23 cellular contexts compared by ENCODE assay signal in the genomic region with DNA sequence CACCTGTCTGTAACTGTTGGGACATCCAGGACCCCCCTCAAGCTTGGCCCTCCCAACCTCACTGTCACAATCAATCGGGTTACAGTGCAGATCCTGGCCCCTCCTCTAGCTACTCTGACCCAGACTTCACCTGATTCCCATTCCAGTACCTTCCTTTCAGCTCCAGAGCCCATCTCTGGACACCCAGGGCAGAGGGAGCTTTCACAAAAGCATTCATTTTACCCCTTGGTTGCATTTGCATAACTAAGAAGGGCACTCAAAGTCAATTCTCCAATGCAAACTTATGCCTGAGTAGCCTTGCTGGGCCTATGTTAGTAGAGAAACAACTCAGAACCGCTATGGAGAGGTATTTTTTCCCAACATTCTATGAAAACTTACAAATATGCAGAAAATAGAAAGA. TPM values are rescaled to one million over a fixed set of nuclear protein-coding genes. Genes with fewer than 3 reads are reported as not detected.
DNase-seq lines count a peak whose midpoint lies in the region; ATAC-seq, FAIRE-seq and TF ChIP-seq lines count a peak whose summit lies in the region.
"Had no signal": no experiment of that assay in that cellular context is flagged by ENCODE, and none has a peak within 500 bp of the region (broad histone marks: within the 10 kb centered on the region; RNA-seq: fewer than 3 reads in every experiment).

No MANE protein-coding gene starts in this region.

- no peak overlapping the region; the same call in 1 of the 2 replicates for H2BK5ac ChIP-seq in H1 (ENCODE audit: low read depth, low read length)

- POLR2A ChIA-PET in H1 (lab: Charles Lee; ENCODE audit: partially characterized antibody): no interaction called here

- no peak overlapping the region for H4K8ac ChIP-seq in H1 (ENCODE audit: extremely low read depth, insufficient read depth, low read length)

- no peak overlapping the region for H3K23ac ChIP-seq in H1 (ENCODE audit: insufficient read length)

- peaks cover 2 to 13% (median 3%) of the 10 kb centered on the region in 4 experiments; a peak in 5 of 7 replicates for H3K4me1 ChIP-seq in H1 (replicated peaks in 1 of 4; ENCODE audit: control insufficient read depth in 3 of 4, insufficient read depth in 4 of 4, low read length in 3 of 4)
- no peaks in the 10 kb centered on the region for H3K4me1 ChIP-seq in psoas muscle
- H3K4me1 ChIP-seq: sigmoid colon, upper lobe of left lung had no signal

- CTCF ChIA-PET in H1 (lab: Charles Lee; ENCODE audit: partially characterized antibody): interaction anchor here (0.8 to 1.3 kb wide), 5 partner anchors 11 to 30 kb away, joined by 3 to 7 read pairs (median 3); no protein-coding TSS in a partner anchor

- H3K9me3 ChIP-seq in T-helper 17 cell (ENCODE audit: control insufficient read depth, low read length, poor library complexity, severe bottlenecking): no peaks in the 10 kb centered on the region
- no peaks in the 10 kb centered on the region for H3K9me3 ChIP-seq in H1 (ENCODE audit: insufficient read depth in 2 of 2, low read depth in 1 of 2, low read length in 1 of 2)
- H3K9me3 ChIP-seq in psoas muscle: no peaks in the 10 kb centered on the region
- H3K9me3 ChIP-seq: Caco-2, sigmoid colon, SJCRH30, upper lobe of left lung had no signal

- in situ Hi-C loops in GM13977 (cut with MboI; ENCODE audit: low pct_unique_long_range_greater_than_20kb, low sequenced_read_pairs, unreplicated experiment): no loop called here

- H3K18ac ChIP-seq in H1 (ENCODE audit: extremely low read depth, low read length): peak overlapping the region; percentile 78

- H2BK15ac ChIP-seq in H1 (ENCODE audit: low read length): 0 out of 2 replicates have a peak overlapping the region, but pooled peaks have one; percentile 16

- no peak overlapping the region for H2AFZ ChIP-seq in H1 (ENCODE audit: low read length)
- H2AFZ ChIP-seq: PC-9 had no signal

- peak overlapping the region; percentile 68 for H3K4me3 Mint-ChIP-seq in activated naive CD4-positive, alpha-beta T cell treated with anti-CD3 and anti-CD28 coated beads, Interleukin-2, amount 50 U/mL, for 24 hours
- peak overlapping the region; percentile 80 for H3K4me3 Mint-ChIP-seq in T-helper 17 cell

- H3K27me3 ChIP-seq in H1 (replicated peaks in 1 of 4; ENCODE audit: control insufficient read depth in 3 of 4, extremely low read depth in 1 of 4, insufficient read depth in 3 of 4, low read length in 3 of 4) (no peaks in the 10 kb centered on the region), psoas muscle (ENCODE audit: insufficient read depth in 3 of 3, low read length in 2 of 3) (no peaks in the 10 kb centered on the region)
- H3K27me3 ChIP-seq: SJCRH30, upper lobe of left lung had no signal

- no peak overlapping the region for H3K56ac ChIP-seq in H1 (replicated peaks; ENCODE audit: insufficient read length, low read depth, low read length)

- peak overlapping the region in 2 of 4 experiments; percentile 0 to 3; a peak in 1 of 8 replicates for H3K4me3 ChIP-seq in H1 (ENCODE audit: extremely low read depth in 1 of 4, insufficient read depth in 2 of 4, low read depth in 3 of 4, low read length in 4 of 4)
- no peak overlapping the region for H3K4me3 ChIP-seq in psoas muscle
- H3K4me3 ChIP-seq: lung, PC-9, sigmoid colon, SJCRH30, upper lobe of left lung had no signal

- H3K23me2 ChIP-seq in H1 (ENCODE audit: low read depth, low read length): no peaks in the 10 kb centered on the region

- H2BK20ac ChIP-seq in H1 (ENCODE audit: low read length): 0 out of 2 replicates have a peak overlapping the region, but pooled peaks have one; percentile 48

- H3K36me3 Mint-ChIP-seq in activated naive CD4-positive, alpha-beta T cell treated with anti-CD3 and anti-CD28 coated beads, Interleukin-2, amount 50 U/mL, for 24 hours: peaks cover 24% of the 10 kb centered on the region
- H3K36me3 Mint-ChIP-seq in T-helper 17 cell (ENCODE audit: low read depth): peaks cover 18% of the 10 kb centered on the region

- no peaks in the 10 kb centered on the region for H3K9me3 Mint-ChIP-seq in activated naive CD4-positive, alpha-beta T cell treated with anti-CD3 and anti-CD28 coated beads, Interleukin-2, amount 50 U/mL, for 24 hours

- no peak for TF ChIP-seq CTCF in H1 (IDR thresholded peaks at IDR 0.05; ENCODE audit: control extremely low read depth in 1 of 3, insufficient read depth in 1 of 3, low read depth in 1 of 3, low read length in 3 of 3)
- no peak for TF ChIP-seq CTCF in GM13977 (IDR thresholded peaks at IDR 0.05; ENCODE audit: extremely low read depth, insufficient read depth, missing control alignments)
- no peak for TF ChIP-seq CTCF in psoas muscle (IDR thresholded peaks at IDR 0.05)

- no peak overlapping the region for H3K27ac ChIP-seq in H1 (ENCODE audit: low read depth, low read length)
- H3K27ac ChIP-seq in psoas muscle: no peak overlapping the region
- H3K27ac ChIP-seq: PC-9, sigmoid colon, SJCRH30, upper lobe of left lung had no signal

- intact Hi-C loops in psoas muscle (cut with DNase I): no loop called here

- ATAC-seq in T-helper 17 cell (no peak), psoas muscle (no peak)

- peak overlapping the region; percentile 84 for H3K27ac Mint-ChIP-seq in activated naive CD4-positive, alpha-beta T cell treated with anti-CD3 and anti-CD28 coated beads, Interleukin-2, amount 50 U/mL, for 24 hours
- peak overlapping the region; percentile 100 for H3K27ac Mint-ChIP-seq in T-helper 17 cell

- no peaks in the 10 kb centered on the region for H3K27me3 Mint-ChIP-seq in activated naive CD4-positive, alpha-beta T cell treated with anti-CD3 and anti-CD28 coated beads, Interleukin-2, amount 50 U/mL, for 24 hours
- H3K27me3 Mint-ChIP-seq in T-helper 17 cell: no peaks in the 10 kb centered on the region

- H3K79me2 ChIP-seq in H1 (ENCODE audit: control insufficient read depth in 1 of 2, insufficient read depth in 2 of 2, low read length in 2 of 2): no peaks in the 10 kb centered on the region

- no peak for TF ChIP-seq RAD21 in H1 (IDR thresholded peaks at IDR 0.05 in 1 of 2, conservative IDR thresholded peaks at IDR 0.05 in 1 of 2; ENCODE audit: low read depth in 2 of 2, low read length in 2 of 2)

- DNase-seq in activated naive CD4-positive, alpha-beta T cell treated with Interleukin-2 at 50 U/mL for 16 hours: no peak
- DNase-seq in T-helper 17 cell: no peak
- DNase-seq in H1 (ENCODE audit: low read depth in 1 of 2, low spot score in 2 of 2): no peak
- DNase-seq in GM13977 (ENCODE audit: low spot score): no peak
- DNase-seq in NCI-H2227 (lab: John Stamatoyannopoulos, UW; ENCODE audit: unreplicated experiment): no peak
- no peak for DNase-seq in NCI-H1105 (lab: John Stamatoyannopoulos, UW)
- no peak for DNase-seq in psoas muscle
- DNase-seq: activated T-cell treated with anti-CD3 and anti-CD28 coated beads for 4 hours; Caco-2; central memory CD4-positive, alpha-beta T cell; HCEC 1CT; KG1; NCI-H1105 treated with DMSO at 0.1 percent for 48 hours; NCI-H69; PC-9; sigmoid colon; SJCRH30; T-helper 9 cell; upper lobe of left lung had no signal

- no peak overlapping the region for H2AK5ac ChIP-seq in H1 (ENCODE audit: low read depth, low read length)

- H4K20me1 ChIP-seq in H1 (replicated peaks in 1 of 2; ENCODE audit: control insufficient read depth in 1 of 2, insufficient read depth in 2 of 2, low read length in 2 of 2): no peaks in the 10 kb centered on the region

- H3K4ac ChIP-seq in H1 (replicated peaks; ENCODE audit: insufficient read length, low read depth, low read length): no peak overlapping the region

- 46% methylated on average over 2 of the region's 2 CpGs; no CpG with 5 or more reads in 1 of the 2 experiments for WGBS in H1 (ENCODE audit: extremely low coverage in 1 of 2, insufficient coverage in 1 of 2, insufficient read length in 1 of 2, insufficient replicate concordance in 2 of 2, low coverage in 1 of 2, low lambda C conversion rate in 2 of 2, missing lambda C conversion rate in 1 of 2), 2 experiments
- 77 to 94% (median 81%) methylated on average over 2 of the region's 2 CpGs for WGBS in psoas muscle, 3 donors

- no peak for TF ChIP-seq POLR2A in H1 (IDR thresholded peaks at IDR 0.05; ENCODE audit: control extremely low read depth in 1 of 2, low read depth in 2 of 2, low read length in 2 of 2)

- no peaks in the 10 kb centered on the region for H3K79me1 ChIP-seq in H1 (ENCODE audit: low read depth, low read length)

- H2BK120ac ChIP-seq in H1 (replicated peaks; ENCODE audit: low read depth, low read length): no peak overlapping the region

- H4K5ac ChIP-seq in H1 (ENCODE audit: insufficient read length, low read depth, low read length): no peak overlapping the region

- peak overlapping the region; percentile 60; the same call in 1 of the 2 replicates for H2BK12ac ChIP-seq in H1 (ENCODE audit: low read depth, low read length)

- no peak for FAIRE-seq in H1 (lab: Jason Lieb, UNC)
- FAIRE-seq: GM19239, islet of Langerhans had no signal

- H3K9ac ChIP-seq in H1 (replicated peaks in 1 of 4; ENCODE audit: extremely low read depth in 1 of 4, low read depth in 3 of 4, low read length in 3 of 4): no peak overlapping the region

- H3K36me3 ChIP-seq in H1 (ENCODE audit: control insufficient read depth in 2 of 4, insufficient read depth in 4 of 4, low read length in 3 of 4): no peaks in the 10 kb centered on the region
- no peaks in the 10 kb centered on the region for H3K36me3 ChIP-seq in psoas muscle (ENCODE audit: insufficient read depth in 1 of 2, low read depth in 1 of 2)
- H3K36me3 ChIP-seq: sigmoid colon, SJCRH30, upper lobe of left lung had no signal

- H3K14ac ChIP-seq in H1 (ENCODE audit: insufficient read length): no peak overlapping the region

- peak overlapping the region; percentile 29 to 31; a peak in 3 of 4 replicates for H3K4me2 ChIP-seq in H1 (ENCODE audit: insufficient read depth in 1 of 2, low read depth in 2 of 2, low read length in 2 of 2)
- H3K4me2 ChIP-seq: PC-9 had no signal

- peaks cover 82% of the 10 kb centered on the region for H3K4me1 Mint-ChIP-seq in activated naive CD4-positive, alpha-beta T cell treated with anti-CD3 and anti-CD28 coated beads, Interleukin-2, amount 50 U/mL, for 24 hours
- peaks cover 70% of the 10 kb centered on the region for H3K4me1 Mint-ChIP-seq in T-helper 17 cell

- no peak for TF ChIP-seq EP300 in H1 (IDR thresholded peaks at IDR 0.05; ENCODE audit: borderline replicate concordance in 1 of 2, low read depth in 2 of 2, low read length in 2 of 2)

- no peak overlapping the region for H4K91ac ChIP-seq in H1 (replicated peaks; ENCODE audit: insufficient read length, low read length)

RNA-seq across cellular contexts. Expression of a gene that starts 7.4 kb away (rescaled TPM):
- total RNA-seq in T-helper 17 cell (100 to 1,000 TPM; 406 to 439 TPM), psoas muscle (1 to 10 TPM in 1 of 4 donors, under 1 TPM in 3; 0.48 to 1.2 (median 0.84) TPM)
- not detected in 2 replicates for total RNA-seq in H1 (2021; fragmentation: NEBNext Ultra II Directional; extraction: Animal tissue kit (Norgen Biotek cat#: 25700))
- polyA plus RNA-seq in H1 (2011; rRNA removed) (0.15 and 0.20 TPM in 2 replicates), psoas muscle (under 1 TPM; 0.40 to 0.94 (median 0.42) TPM)
- 0.19 TPM for polyA plus RNA-seq in H1 (2011; cell fraction: cytosol; rRNA removed)
- 0.77 TPM for polyA plus RNA-seq in H1 (2011; cell fraction: nucleus; rRNA removed)
- polyA plus RNA-seq in H1 (2012, experiment 1 of 2): 0.13 to 0.35 TPM (median 0.26 TPM) in 4 replicates
- polyA plus RNA-seq in H1 (2012, experiment 2 of 2): 0.17 TPM
- polyA plus RNA-seq in H1 (2013, experiment 1 of 2): not detected
- 0.06 TPM for polyA plus RNA-seq in H1 (2013, experiment 2 of 2)
- polyA minus RNA-seq in H1 (2011; rRNA and poly(A)+ RNA removed): 0.05 TPM in 1 of 2 replicates, not detected in the other
- not detected for polyA minus RNA-seq in H1 (2011; cell fraction: cytosol; rRNA and poly(A)+ RNA removed)
- not detected for polyA minus RNA-seq in H1 (2011; cell fraction: nucleus; rRNA and poly(A)+ RNA removed)
- total RNA-seq: PC-9 had no signal

RNA-seq across cellular contexts. Expression of a gene that starts 51.2 kb away (rescaled TPM):
- 10 to 100 TPM; 12.5 to 13.5 TPM for total RNA-seq in T-helper 17 cell
- total RNA-seq in H1 (2021; fragmentation: NEBNext Ultra II Directional; extraction: Animal tissue kit (Norgen Biotek cat#: 25700)): 3.7 and 5.2 TPM in 2 replicates
- 2.1 and 2.3 TPM in 2 replicates for polyA plus RNA-seq in H1 (2011; rRNA removed)
- polyA plus RNA-seq in H1 (2011; cell fraction: cytosol; rRNA removed): 2.6 TPM
- 6.9 TPM for polyA plus RNA-seq in H1 (2011; cell fraction: nucleus; rRNA removed)
- 2.0 to 3.9 TPM (median 3.1 TPM) in 4 replicates for polyA plus RNA-seq in H1 (2012, experiment 1 of 2)
- polyA plus RNA-seq in H1 (2012, experiment 2 of 2): 0.81 TPM
- polyA plus RNA-seq in H1 (2013, experiment 1 of 2): 2.4 TPM
- polyA plus RNA-seq in H1 (2013, experiment 2 of 2): 2.0 TPM
- 4.3 and 4.8 TPM in 2 replicates for polyA minus RNA-seq in H1 (2011; rRNA and poly(A)+ RNA removed)
- polyA minus RNA-seq in H1 (2011; cell fraction: cytosol; rRNA and poly(A)+ RNA removed): 3.9 TPM
- 10.8 TPM for polyA minus RNA-seq in H1 (2011; cell fraction: nucleus; rRNA and poly(A)+ RNA removed)
- total RNA-seq in psoas muscle: 1 to 10 TPM; 1.4 to 3.6 (median 2.0) TPM
- 1 to 10 TPM in 1 of 3 donors, under 1 TPM in 2; 0.89 to 3.2 (median 0.98) TPM for polyA plus RNA-seq in psoas muscle

RNA-seq across cellular contexts. Expression of a gene that starts 56.9 kb away (rescaled TPM):
- 10 to 100 TPM; 90.9 to 98.0 TPM for total RNA-seq in T-helper 17 cell
- total RNA-seq in H1 (2021; fragmentation: NEBNext Ultra II Directional; extraction: Animal tissue kit (Norgen Biotek cat#: 25700)): 40.7 and 43.8 TPM in 2 replicates
- 56.0 and 78.1 TPM in 2 replicates for polyA plus RNA-seq in H1 (2011; rRNA removed)
- polyA plus RNA-seq in H1 (2011; cell fraction: cytosol; rRNA removed): 57.8 TPM
- 233 TPM for polyA plus RNA-seq in H1 (2011; cell fraction: nucleus; rRNA removed)
- 29.0 to 50.0 TPM (median 45.0 TPM) in 4 replicates for polyA plus RNA-seq in H1 (2012, experiment 1 of 2)
- polyA plus RNA-seq in H1 (2012, experiment 2 of 2): 37.3 TPM
- polyA plus RNA-seq in H1 (2013, experiment 1 of 2): 28.7 TPM
- polyA plus RNA-seq in H1 (2013, experiment 2 of 2): 24.7 TPM
- polyA minus RNA-seq in H1 (2011; rRNA and poly(A)+ RNA removed): 35.2 and 46.9 TPM in 2 replicates
- 25.0 TPM for polyA minus RNA-seq in H1 (2011; cell fraction: cytosol; rRNA and poly(A)+ RNA removed)
- polyA minus RNA-seq in H1 (2011; cell fraction: nucleus; rRNA and poly(A)+ RNA removed): 54.0 TPM
- 10 to 100 TPM; 46.1 to 65.4 (median 55.5) TPM for total RNA-seq in psoas muscle
- polyA plus RNA-seq in psoas muscle: 10 to 100 TPM; 38.3 to 50.9 (median 47.6) TPM

Comparison
In these comparisons a context has a peak if more than half of its experiments do, and no peak if none do; other contexts are left out.
1. RNA of a gene that starts 7.4 kb away (total RNA-seq): 406 to 439 TPM in T-helper 17 cell; 0.48 to 1.2 TPM in psoas muscle and not detected in H1; every median in the first group is over 100 times any median in the second.